In the genomic region with DNA sequence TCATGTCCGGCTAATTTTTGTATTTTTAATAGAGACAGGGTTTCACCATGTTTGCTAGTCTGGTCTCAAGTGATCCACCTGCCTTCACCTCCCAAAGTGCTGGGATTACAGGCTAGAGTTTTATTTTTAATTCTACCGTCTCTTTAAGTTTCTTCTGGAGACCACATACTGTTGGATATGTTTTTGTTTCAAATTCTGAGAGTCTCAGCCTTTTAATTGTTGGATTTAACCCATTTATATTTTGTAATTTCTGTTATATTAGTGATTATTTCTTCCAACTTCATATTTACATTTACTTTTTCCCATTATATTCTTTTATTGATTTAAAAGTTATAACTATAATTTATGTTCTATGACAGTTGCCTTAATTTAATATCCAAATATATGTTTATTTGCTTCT, we compare ENCODE assay signal across 24 cellular contexts.
DNase-seq lines count a peak whose midpoint lies in the region; ATAC-seq, FAIRE-seq and TF ChIP-seq lines count a peak whose summit lies in the region.
"Had no signal": no experiment of that assay in that cellular context is flagged by ENCODE, and none has a peak within 500 bp of the region (broad histone marks: within the 10 kb centered on the region; RNA-seq: fewer than 3 reads in every experiment).

No MANE protein-coding gene starts in this region.

- intact Hi-C loops in K562 (cut with micrococcal nuclease), result no loop called here
- intact Hi-C loops in pancreas (cut with DNase I), result no loop called here
- intact Hi-C loops in gastrocnemius medialis (cut with DNase I; ENCODE audit: low total_unique reads), result no loop called here

- no peaks in the 10 kb centered on the region for H3K4me1 ChIP-seq in HEK293 (ENCODE audit: control insufficient read depth, insufficient read depth, low read length)
- H3K4me1 ChIP-seq in K562 (replicated peaks in 1 of 2; ENCODE audit: control insufficient read depth in 2 of 2, insufficient read depth in 2 of 2, low read length in 2 of 2), result no peaks in the 10 kb centered on the region
- H3K4me1 ChIP-seq in pancreas, result no peaks in the 10 kb centered on the region
- H3K4me1 ChIP-seq in gastrocnemius medialis, result no peaks in the 10 kb centered on the region

- TF ChIP-seq RAD21 in K562 (CRISPR knock-in tag; conservative IDR thresholded peaks at IDR 0.05 in 1 of 2, IDR thresholded peaks at IDR 0.05 in 1 of 2), result no peak

- no peaks in the 10 kb centered on the region for H3K79me2 ChIP-seq in K562 (ENCODE audit: control insufficient read depth, insufficient read depth, low read length)

- TF ChIP-seq EP300 in K562 (IDR thresholded peaks at IDR 0.05; ENCODE audit: low read length), result no peak

- TF ChIP-seq CTCF in HEK293 (tag by site-specific recombination; IDR thresholded peaks at IDR 0.05) (no peak), K562 (IDR thresholded peaks at IDR 0.05 in 2 of 3, conservative IDR thresholded peaks at IDR 0.05 in 1 of 3; ENCODE audit: insufficient read depth in 2 of 3, low read depth in 1 of 3, low read length in 3 of 3) (no peak), pancreas (IDR thresholded peaks at IDR 0.05) (no peak), gastrocnemius medialis (IDR thresholded peaks at IDR 0.05 in 4 of 5, conservative IDR thresholded peaks at IDR 0.05 in 1 of 5) (no peak)

- H3K27ac ChIP-seq in HEK293 (ENCODE audit: extremely low read depth, low read depth, low read length), result no peak overlapping the region
- no peak overlapping the region for H3K27ac ChIP-seq in K562 (ENCODE audit: extremely low read depth, low read depth, low read length)
- H3K27ac ChIP-seq in pancreas, result no peak overlapping the region
- no peak overlapping the region for H3K27ac ChIP-seq in gastrocnemius medialis
- H3K27ac ChIP-seq: BLaER1 had no signal

- no peak overlapping the region for H3K4me3 ChIP-seq in HEK293 (ENCODE audit: low read depth, low read length)
- no peak overlapping the region for H3K4me3 ChIP-seq in K562
- H3K4me3 ChIP-seq in pancreas, result no peak overlapping the region
- H3K4me3 ChIP-seq in gastrocnemius medialis, result no peak overlapping the region
- H3K4me3 ChIP-seq: BLaER1 had no signal

- H3K27me3 ChIP-seq in K562 (ENCODE audit: control insufficient read depth in 2 of 2, insufficient read depth in 2 of 2, low read length in 2 of 2) (peaks cover 0 to 5% of the 10 kb centered on the region in 2 experiments; a peak in 1 of 5 replicates), pancreas (no peaks in the 10 kb centered on the region), gastrocnemius medialis (no peaks in the 10 kb centered on the region)
- H3K27me3 ChIP-seq: BE2C, BLaER1 had no signal

- no peak overlapping the region for H2AFZ ChIP-seq in K562 (ENCODE audit: low read depth, low read length)

- H3K9me1 ChIP-seq in K562 (ENCODE audit: control insufficient read depth, insufficient read depth, low read length), result no peaks in the 10 kb centered on the region

- DNase-seq in K562 (ENCODE audit: extremely low read depth in 1 of 4, low spot score in 3 of 4) (no peak), pancreas (no peak), H4 (ENCODE audit: low spot score) (no peak), gastrocnemius medialis (no peak), NCI-H1105 (lab: John Stamatoyannopoulos, UW) (no peak)
- DNase-seq: 8988T; ACHN; BE2C; C1 segment of cervical spinal cord; CD4-positive, alpha-beta memory T cell; CD4-positive, CD25-positive, alpha-beta regulatory T cell; CD8-positive, alpha-beta memory T cell; COR-L47; DMS 273 treated with DMSO at 0.1 percent for 48 hours; DMS153; DMS53; DMS79; DND-41; EL; GF-D8 had no signal

- CTCF ChIA-PET in HEK293 (lab: Yijun Ruan, JAX), result no interaction called here
- CTCF ChIA-PET in K562 (lab: Yijun Ruan, JAX; ENCODE audit: low intra/inter-chr PET ratio), result no interaction called here

- no TSS peak for BruUV-seq in K562 (replicated peaks; lab: Mats Ljungman, UMichigan)

- FAIRE-seq in K562 (lab: Jason Lieb, UNC), result no peak
- FAIRE-seq in pancreas (lab: Jason Lieb, UNC), result peak; percentile 23
- FAIRE-seq: GM12891, GM19239 had no signal

- no peaks in the 10 kb centered on the region for H4K20me1 ChIP-seq in K562 (replicated peaks; ENCODE audit: control insufficient read depth, insufficient read depth, low read length)
- H4K20me1 ChIP-seq: BLaER1 had no signal

- no peak for TF ChIP-seq POLR2A in K562 (conservative IDR thresholded peaks at IDR 0.05)
- TF ChIP-seq POLR2A in gastrocnemius medialis (IDR thresholded peaks at IDR 0.05), result no peak

- no peak overlapping the region for H3K9ac ChIP-seq in K562 (ENCODE audit: insufficient read depth in 1 of 2, low read depth in 2 of 2, low read length in 2 of 2)
- H3K9ac ChIP-seq: BLaER1 had no signal

- 2% methylated on average over 2 of the region's 2 CpGs for WGBS in K562 (ENCODE audit: insufficient coverage, low coverage, missing lambda C conversion rate)
- WGBS in pancreas, 2 donors, result 65 to 76% methylated on average over 2 of the region's 2 CpGs

- no peaks in the 10 kb centered on the region for H3K36me3 ChIP-seq in HEK293 (ENCODE audit: control insufficient read depth in 2 of 2, insufficient read depth in 1 of 2, low read length in 2 of 2)
- no peaks in the 10 kb centered on the region for H3K36me3 ChIP-seq in K562 (ENCODE audit: control insufficient read depth, insufficient read depth, low read length)
- H3K36me3 ChIP-seq in pancreas, result no peaks in the 10 kb centered on the region
- H3K36me3 ChIP-seq in gastrocnemius medialis, result no peaks in the 10 kb centered on the region
- H3K36me3 ChIP-seq: BE2C, BLaER1 had no signal

- H3K4me2 ChIP-seq in K562 (ENCODE audit: insufficient read depth, low read length), result no peak overlapping the region
- H3K4me2 ChIP-seq: BLaER1 had no signal

- H3K9me3 ChIP-seq in HEK293 (ENCODE audit: control insufficient read depth, insufficient read depth, low read depth, low read length) (no peaks in the 10 kb centered on the region), K562 (replicated peaks; ENCODE audit: control insufficient read depth, insufficient read depth, low read depth, low read length) (no peaks in the 10 kb centered on the region), pancreas (peaks cover 0 to 5% (median 0%) of the 10 kb centered on the region in 4 donors), gastrocnemius medialis (peaks cover 0 to 6% (median 3%) of the 10 kb centered on the region in 3 donors)
- H3K9me3 ChIP-seq: BE2C had no signal

- ATAC-seq in K562 (no peak), pancreas (no peak), gastrocnemius medialis (no peak)

- POLR2A ChIA-PET in HEK293 (lab: Yijun Ruan, JAX) (no interaction called here), K562 (lab: Yijun Ruan, JAX) (interaction anchor here (0.6 kb wide), 1 partner anchor 140 kb away, joined by 3 read pairs; no protein-coding TSS in a partner anchor)

- in situ Hi-C loops in K562 (cut with MboI) (no loop called here), gastrocnemius medialis (cut with MboI; ENCODE audit: low sequenced_read_pairs in 4 of 4) (no loop called here)

TF ChIP-seq in HEK293, 187 proteins besides CTCF, POLR2A, EP300 and RAD21:
- TF ChIP-seq SETDB1 (IDR thresholded peaks at IDR 0.05; ENCODE audit: insufficient read length, low read length) (peak; percentile 64), ZNF248 (tag by site-specific recombination; IDR thresholded peaks at IDR 0.05) (no peak)

TF ChIP-seq in K562, 482 proteins besides CTCF, POLR2A, EP300 and RAD21:
- TF ChIP-seq ZNF507 (tag; conservative IDR thresholded peaks at IDR 0.05), result peak; percentile 99
- no peak for TF ChIP-seq SMARCB1 (IDR thresholded peaks at IDR 0.05; ENCODE audit: insufficient read length, low read depth)
- TF ChIP-seq ZNF354B (CRISPR knock-in tag; IDR thresholded peaks at IDR 0.05), result 0 out of 2 replicates have a peak, but pooled peaks have one; percentile 72
TF ChIP-seq in K562: peak in this region for 2.
